In genomic region chr7:5776894-5777645, GRCh38 we compare ENCODE assay signal across 10 cellular contexts. TPM values are rescaled to one million over a fixed set of nuclear protein-coding genes. Genes with fewer than 3 reads are reported as not detected.
DNase-seq lines count a peak whose midpoint lies in the region; ATAC-seq lines count a peak whose summit lies in the region.
"Had no signal": no experiment of that assay in that cellular context is flagged by ENCODE, and none has a peak within 500 bp of the region (broad histone marks: within the 10 kb centered on the region; RNA-seq: fewer than 3 reads in every experiment).

No MANE protein-coding gene starts in this region.

- intact Hi-C loops in sciatic nerve (cut with DNase I): no loop called here

- ATAC-seq in central memory CD8-positive, alpha-beta T cell (replicated peaks; ENCODE audit: extremely low read depth, poor library complexity, severe bottlenecking): no peak
- ATAC-seq in sciatic nerve: no peak
- ATAC-seq: foreskin keratinocyte had no signal

- H3K9me3 Mint-ChIP-seq in central memory CD8-positive, alpha-beta T cell: no peaks in the 10 kb centered on the region

- DNase-seq in activated effector memory CD4-positive, alpha-beta T cell treated with anti-CD3 and anti-CD28 coated beads, Interleukin-2, amount 50 U/mL, for 16 hours: peak; percentile 61
- no peak for DNase-seq in activated effector memory CD4-positive, alpha-beta T cell treated with Interleukin-2 at 50 U/mL for 16 hours
- DNase-seq in NCI-H226: peak; percentile 24
- DNase-seq in central memory CD8-positive, alpha-beta T cell (ENCODE audit: low spot score in 2 of 2): no peak
- DNase-seq in stimulated activated CD4-positive, alpha-beta T cell treated with anti-CD3 and anti-CD28 coated beads, Interleukin-4, amount 100 ng/mL, for 1 hour: peak; percentile 12
- DNase-seq in sciatic nerve (ENCODE audit: low spot score): no peak
- DNase-seq in NCI-H748 treated with DMSO at 0.1 percent for 48 hours (lab: John Stamatoyannopoulos, UW): no peak
- DNase-seq in anterior cingulate cortex (lab: John Stamatoyannopoulos, UW): no peak
- DNase-seq: dorsolateral prefrontal cortex, foreskin keratinocyte had no signal

- H3K27me3 Mint-ChIP-seq in central memory CD8-positive, alpha-beta T cell: no peaks in the 10 kb centered on the region

- H3K4me1 Mint-ChIP-seq in central memory CD8-positive, alpha-beta T cell: peaks cover 46% of the 10 kb centered on the region

- peaks cover 26% of the 10 kb centered on the region for H3K36me3 Mint-ChIP-seq in central memory CD8-positive, alpha-beta T cell (ENCODE audit: insufficient read depth)

- peak overlapping the region; percentile 75 for H3K4me3 Mint-ChIP-seq in central memory CD8-positive, alpha-beta T cell

- peak overlapping the region; percentile 99 for H3K27ac Mint-ChIP-seq in central memory CD8-positive, alpha-beta T cell (ENCODE audit: low read depth)

RNA-seq across cellular contexts. Expression of gene RNF216, which starts 4.4 kb away (rescaled TPM):
- 41.7 TPM for total RNA-seq in sciatic nerve

Comparison
In these comparisons a context has a peak if more than half of its experiments do, and no peak if none do; other contexts are left out.
1. DNase-seq: peak in activated effector memory CD4-positive, alpha-beta T cell treated with anti-CD3 and anti-CD28 coated beads, Interleukin-2, amount 50 U/mL, for 16 hours (single experiment), NCI-H226 (single experiment) and stimulated activated CD4-positive, alpha-beta T cell treated with anti-CD3 and anti-CD28 coated beads, Interleukin-4, amount 100 ng/mL, for 1 hour (single experiment); none in activated effector memory CD4-positive, alpha-beta T cell treated with Interleukin-2 at 50 U/mL for 16 hours (single experiment), central memory CD8-positive, alpha-beta T cell (0 of 2), sciatic nerve (single experiment), NCI-H748 treated with DMSO at 0.1 percent for 48 hours (single experiment) and anterior cingulate cortex (0 of 58).